ENCODE assay signal across 9 cellular contexts in the genomic region with DNA sequence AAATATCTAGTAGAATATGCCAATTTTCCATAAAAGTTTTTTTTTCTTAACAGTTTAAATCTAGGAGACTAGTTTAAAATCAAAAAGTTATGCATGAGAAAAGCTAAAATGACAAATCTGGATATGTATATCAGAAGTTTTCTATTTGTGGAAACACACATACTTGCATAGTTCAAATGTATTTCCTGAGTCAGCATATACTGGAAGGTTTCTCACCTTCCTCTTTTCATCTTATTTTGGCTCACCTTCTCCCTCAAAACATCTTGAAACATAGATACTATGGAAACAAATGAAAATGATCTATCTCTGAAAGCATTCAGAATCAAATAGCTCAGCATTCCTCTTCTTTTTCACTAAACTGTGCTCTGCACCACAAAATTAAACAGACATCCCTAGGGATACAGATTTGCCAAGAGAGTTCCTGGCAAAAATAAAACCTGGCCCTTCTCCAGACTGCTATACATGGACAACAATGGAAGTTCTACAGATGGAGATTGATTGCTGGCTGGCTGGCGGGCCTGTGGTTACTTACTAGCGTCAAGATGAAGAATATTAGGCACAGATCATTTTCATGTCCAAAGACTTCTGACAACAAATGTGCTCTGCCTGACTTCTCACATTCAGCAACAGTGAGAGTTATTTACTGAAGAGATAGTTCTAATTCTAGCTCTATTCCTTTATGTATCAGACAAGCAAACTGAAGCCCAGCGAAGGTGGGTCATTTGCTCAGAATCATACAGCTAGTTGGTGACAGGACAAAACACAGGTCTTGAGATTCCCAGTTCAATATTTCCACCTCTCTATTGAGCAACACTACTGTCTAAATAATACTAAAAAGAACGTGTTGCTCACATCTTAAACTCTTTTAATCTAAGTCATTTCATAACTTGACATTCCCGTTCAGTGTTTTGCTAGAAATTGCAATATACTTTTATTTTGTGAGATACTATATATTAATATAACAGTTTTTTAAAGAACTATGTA. TPM values are rescaled to one million over a fixed set of nuclear protein-coding genes. Genes with fewer than 3 reads are reported as not detected.
DNase-seq lines count a peak whose midpoint lies in the region; ATAC-seq and TF ChIP-seq lines count a peak whose summit lies in the region.
"Had no signal": no experiment of that assay in that cellular context is flagged by ENCODE, and none has a peak within 500 bp of the region (broad histone marks: within the 10 kb centered on the region; RNA-seq: fewer than 3 reads in every experiment).

No MANE protein-coding gene starts in this region.

- H3K36me3 ChIP-seq in Peyer's patch (no peaks in the 10 kb centered on the region), thyroid gland (no peaks in the 10 kb centered on the region)

- no peaks in the 10 kb centered on the region for H3K9me3 ChIP-seq in Peyer's patch
- H3K9me3 ChIP-seq in thyroid gland = no peaks in the 10 kb centered on the region

- WGBS in thyroid gland, 2 donors = 67 to 72% methylated on average over 5 of the region's 5 CpGs

- no peak for TF ChIP-seq POLR2A in Peyer's patch (IDR thresholded peaks at IDR 0.05)
- TF ChIP-seq POLR2A in thyroid gland (IDR thresholded peaks at IDR 0.05) = no peak

- H3K27ac ChIP-seq in layer of hippocampus (ENCODE audit: low read depth, low read length) = peak overlapping the region; percentile 32
- H3K27ac ChIP-seq in Peyer's patch = peak overlapping the region in 2 of 4 donors; percentile 16 to 42
- no peak overlapping the region for H3K27ac ChIP-seq in thyroid gland

- peaks cover 0 to 5% (median 0%) of the 10 kb centered on the region in 4 donors for H3K4me1 ChIP-seq in Peyer's patch
- H3K4me1 ChIP-seq in thyroid gland = peaks cover 13 to 17% of the 10 kb centered on the region in 2 donors

- TF ChIP-seq CTCF in astrocyte of the cerebellum (IDR thresholded peaks at IDR 0.05; ENCODE audit: low read depth, low read length, missing control alignments) (no peak), Peyer's patch (IDR thresholded peaks at IDR 0.05) (no peak), thyroid gland (IDR thresholded peaks at IDR 0.05) (no peak)

- H3K27me3 ChIP-seq in layer of hippocampus (ENCODE audit: control insufficient read depth, insufficient read depth, low read length) = no peaks in the 10 kb centered on the region
- no peaks in the 10 kb centered on the region for H3K27me3 ChIP-seq in Peyer's patch
- H3K27me3 ChIP-seq in thyroid gland = no peaks in the 10 kb centered on the region

- intact Hi-C loops in thyroid gland (cut with DNase I) = no loop called here

- no peak for ATAC-seq in HG03521 (IDR thresholded peaks at IDR 0.05; ENCODE audit: unreplicated experiment)

- DNase-seq in NCI-H146 (lab: John Stamatoyannopoulos, UW) (peak; percentile 28), NCI-H146 treated with DMSO at 0.1 percent for 48 hours (lab: John Stamatoyannopoulos, UW; ENCODE audit: unreplicated experiment) (no peak), astrocyte of the cerebellum (ENCODE audit: low read depth) (peak; percentile 98), Peyer's patch (no peak), NOMO-1 treated with dmso at 0.1 percent for 144 hours (lab: John Stamatoyannopoulos, UW; ENCODE audit: unreplicated experiment) (no peak), thyroid gland (no peak)
- DNase-seq: 8988T had no signal

- in situ Hi-C loops in astrocyte of the cerebellum (cut with HindIII; ENCODE audit: low sequenced_read_pairs) = no loop called here

- H3K4me3 ChIP-seq in astrocyte of the cerebellum (ENCODE audit: low read depth, low read length) (no peak overlapping the region), Peyer's patch (no peak overlapping the region), thyroid gland (replicated peaks in 1 of 3) (no peak overlapping the region)

RNA-seq across cellular contexts. Expression of a gene that starts 26.6 kb away (rescaled TPM):
- total RNA-seq in Peyer's patch = 10 to 100 TPM in 1 of 4 donors, 1 to 10 TPM in 3; 5.1 to 12.4 (median 7.8) TPM
- 10 to 100 TPM; 11.7 to 17.5 (median 15.1) TPM for total RNA-seq in thyroid gland

Comparison
In these comparisons a context has a peak if more than half of its experiments do, and no peak if none do; other contexts are left out.
1. DNase-seq: peak in NCI-H146 (single experiment) and astrocyte of the cerebellum (single experiment); none in NCI-H146 treated with DMSO at 0.1 percent for 48 hours (single experiment), Peyer's patch (0 of 3), NOMO-1 treated with dmso at 0.1 percent for 144 hours (single experiment) and thyroid gland (0 of 2).